In genomic region chr11:41461057-41461681, GRCh38 we compare ENCODE assay signal across 8 cellular contexts. TPM values are rescaled to one million over a fixed set of nuclear protein-coding genes. Genes with fewer than 3 reads are reported as not detected.
DNase-seq lines count a peak whose midpoint lies in the region; ATAC-seq and TF ChIP-seq lines count a peak whose summit lies in the region.

No MANE protein-coding gene starts in this region.

- WGBS in mesenchymal stem cell = no CpG with 5 or more reads among the region's 1 CpG

- H3K27ac ChIP-seq in ascending aorta (no peak overlapping the region), mesenchymal stem cell (ENCODE audit: low read length, poor library complexity, severe bottlenecking) (no peak overlapping the region)

- intact Hi-C loops in Calu3 (cut with micrococcal nuclease; ENCODE audit: unreplicated experiment) = loop anchor here (1.0 kb wide), 1 partner anchor 1063 kb away; no protein-coding TSS in a partner anchor
- intact Hi-C loops in ascending aorta (cut with DNase I) = no loop called here

- no peak overlapping the region for H4K8ac ChIP-seq in mesenchymal stem cell (ENCODE audit: low read length)

- no peak overlapping the region for H3K4ac ChIP-seq in mesenchymal stem cell (ENCODE audit: low read depth in 1 of 2, low read length in 2 of 2)

- no peaks in the 10 kb centered on the region for H3K9me3 ChIP-seq in ascending aorta
- H3K9me3 ChIP-seq in mesenchymal stem cell (ENCODE audit: control insufficient read depth, low read length) = no peaks in the 10 kb centered on the region

- DNase-seq in Calu3 (no peak), HT-29 (ENCODE audit: low spot score) (peak; percentile 65), ascending aorta (ENCODE audit: low spot score in 2 of 2) (no peak), mesenchymal stem cell (peak; percentile 1), T1000 (lab: John Stamatoyannopoulos, UW) (no peak), AML-193 (lab: John Stamatoyannopoulos, UW) (no peak)
- no peak for DNase-seq in stimulated activated naive CD4-positive, alpha-beta T cell treated with Interleukin-2 at 50 U/mL for 16 hours (lab: John Stamatoyannopoulos, UW)

- no peak overlapping the region for H2BK15ac ChIP-seq in mesenchymal stem cell (ENCODE audit: low read depth, poor library complexity, severe bottlenecking)

- H2AFZ ChIP-seq in mesenchymal stem cell (ENCODE audit: low read depth, low read length) = no peak overlapping the region

- CTCF ChIA-PET in Calu3 (lab: Charles Lee) = no interaction called here

- no peak overlapping the region for H2AK5ac ChIP-seq in mesenchymal stem cell (ENCODE audit: low read length, severe bottlenecking)

- no peak overlapping the region for H3K14ac ChIP-seq in mesenchymal stem cell (ENCODE audit: low read length in 2 of 2)

- no peak overlapping the region for H2BK5ac ChIP-seq in mesenchymal stem cell (ENCODE audit: low read depth, low read length, poor library complexity, severe bottlenecking)

- H3K36me3 Mint-ChIP-seq in Calu3 (ENCODE audit: insufficient read depth, unreplicated experiment) = peaks cover 4% of the 10 kb centered on the region

- H3K27me3 ChIP-seq in ascending aorta = no peaks in the 10 kb centered on the region
- peaks cover 0 to 24% of the 10 kb centered on the region in 2 experiments for H3K27me3 ChIP-seq in mesenchymal stem cell (ENCODE audit: control insufficient read depth in 1 of 2, insufficient read depth in 1 of 2, low read length in 2 of 2)

- TF ChIP-seq CTCF in Calu3 (IDR thresholded peaks at IDR 0.05; ENCODE audit: unreplicated experiment) (peak; percentile 63), ascending aorta (IDR thresholded peaks at IDR 0.05) (peak in 2 of 3 experiments; percentile 31 to 47)

- H3K4me2 ChIP-seq in mesenchymal stem cell (ENCODE audit: low read length, poor library complexity, severe bottlenecking) = no peak overlapping the region

- H3K4me3 Mint-ChIP-seq in Calu3 (ENCODE audit: low read depth, unreplicated experiment) = no peak overlapping the region

- no peak overlapping the region for H3K27ac Mint-ChIP-seq in Calu3 (ENCODE audit: unreplicated experiment)

- no peak overlapping the region for H2BK12ac ChIP-seq in mesenchymal stem cell (ENCODE audit: low read length in 2 of 2)

- H3K4me1 ChIP-seq in ascending aorta (no peaks in the 10 kb centered on the region), mesenchymal stem cell (ENCODE audit: control insufficient read depth, insufficient read depth, low read depth, low read length) (no peaks in the 10 kb centered on the region)

- no TSS peak for BruUV-seq in Calu3 (replicated peaks; lab: Mats Ljungman, UMichigan)

- H3K4me3 ChIP-seq in ascending aorta = no peak overlapping the region
- H3K4me3 ChIP-seq in mesenchymal stem cell (ENCODE audit: insufficient read depth in 1 of 2, low read depth in 1 of 2, low read length in 2 of 2) = no peak overlapping the region

- no peak overlapping the region for H4K91ac ChIP-seq in mesenchymal stem cell (ENCODE audit: low read length)

- no peak overlapping the region for H3K23ac ChIP-seq in mesenchymal stem cell (ENCODE audit: low read length in 2 of 2)

- H3K4me1 Mint-ChIP-seq in Calu3 (ENCODE audit: low read depth, unreplicated experiment) = no peaks in the 10 kb centered on the region

- no peak for ATAC-seq in GM21528 (IDR thresholded peaks at IDR 0.05; ENCODE audit: low FRiP score, unreplicated experiment)

- peaks cover 8% of the 10 kb centered on the region for H3K27me3 Mint-ChIP-seq in Calu3 (ENCODE audit: unreplicated experiment)

- no peaks in the 10 kb centered on the region for H3K79me1 ChIP-seq in mesenchymal stem cell (replicated peaks; ENCODE audit: low read length, poor library complexity, severe bottlenecking)

- no peak overlapping the region for H3K18ac ChIP-seq in mesenchymal stem cell (ENCODE audit: low read depth in 1 of 2, low read length in 2 of 2)

- no peak overlapping the region for H2BK120ac ChIP-seq in mesenchymal stem cell (ENCODE audit: low read depth, low read length)

- no peak overlapping the region for H3K9ac ChIP-seq in mesenchymal stem cell (ENCODE audit: low read length)

- H3K36me3 ChIP-seq in ascending aorta (no peaks in the 10 kb centered on the region), mesenchymal stem cell (ENCODE audit: control insufficient read depth in 1 of 2, insufficient read depth in 2 of 2, low read depth in 1 of 2, low read length in 2 of 2) (no peaks in the 10 kb centered on the region)

- peaks cover 2% of the 10 kb centered on the region for H3K9me3 Mint-ChIP-seq in Calu3 (ENCODE audit: low read depth, unreplicated experiment)

RNA-seq across cellular contexts. Expression of gene LRRC4C, which starts 1.7 kb away (rescaled TPM):
- total RNA-seq in Calu3 (2022) (not detected in 2 replicates), ascending aorta (not detected)
- not detected in 2 replicates for total RNA-seq in HT-29 (2014; rRNA removed; shearing (Covaris generic))
- 4.1 TPM for polyA plus RNA-seq in mesenchymal stem cell (2013, experiment 1 of 2)
- polyA plus RNA-seq in mesenchymal stem cell (2013, experiment 2 of 2) = 3.6 TPM

Comparison
In these comparisons a context has a peak if more than half of its experiments do, and no peak if none do; other contexts are left out.
1. DNase-seq: peak in HT-29 (single experiment) and mesenchymal stem cell (single experiment); none in Calu3 (single experiment), ascending aorta (0 of 2), T1000 (single experiment), AML-193 (0 of 2) and stimulated activated naive CD4-positive, alpha-beta T cell treated with Interleukin-2 at 50 U/mL for 16 hours (single experiment).